In the genomic region with DNA sequence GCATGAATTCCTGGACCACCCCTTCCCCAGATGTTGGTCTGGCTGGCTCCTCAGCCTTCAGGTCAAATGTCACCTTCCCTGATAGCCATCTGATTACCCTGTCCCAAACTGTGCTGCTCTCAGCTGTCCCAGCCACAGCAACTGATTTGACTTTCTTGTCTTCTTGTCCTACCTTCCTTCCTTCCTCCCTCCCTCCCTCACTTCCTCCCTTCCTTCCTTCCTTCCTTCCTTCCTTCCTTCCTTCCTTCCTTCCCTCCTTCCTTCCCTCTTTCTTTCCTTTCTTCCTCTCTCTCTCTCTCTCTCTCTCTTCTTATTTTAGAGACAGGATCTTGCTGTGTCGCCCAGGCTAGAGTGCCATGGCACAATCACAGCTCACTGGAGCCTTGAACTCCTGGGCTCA, we compare ENCODE assay signal across 24 cellular contexts.
"Had no signal": no experiment of that assay in that cellular context is flagged by ENCODE, and none has a peak within 500 bp of the region (broad histone marks: within the 10 kb centered on the region; RNA-seq: fewer than 3 reads in every experiment).

No MANE protein-coding gene starts in this region.

- H2AFZ ChIP-seq: hepatocyte had no signal

- H3K36me3 ChIP-seq: colonic mucosa, esophagus squamous epithelium, gastroesophageal sphincter, heart left ventricle, left lung, lower lobe of right lung had no signal

- H3K27me3 ChIP-seq: colonic mucosa, foreskin keratinocyte, gastroesophageal sphincter, heart left ventricle, hepatocyte, left lung had no signal

- ATAC-seq: effector memory CD8-positive, alpha-beta T cell; esophagus mucosa; foreskin keratinocyte; gastroesophageal sphincter; heart left ventricle; left cardiac atrium; left lung; left ventricle myocardium superior; lower lobe of right lung had no signal

- H3K4me1 ChIP-seq: colonic mucosa, esophagus squamous epithelium, foreskin keratinocyte, left lung, lower lobe of right lung had no signal

- H3K27ac ChIP-seq: colonic mucosa, epithelial cell of prostate, foreskin keratinocyte, hepatocyte, left lung, lower lobe of right lung had no signal

- H3K9me3 ChIP-seq: colonic mucosa, left lung, lower lobe of right lung had no signal

- FAIRE-seq: endometrium, frontal cortex had no signal

- DNase-seq: colonic mucosa; cortex of kidney; effector CD8-positive, alpha-beta T cell; effector memory CD8-positive, alpha-beta T cell; endodermal cell; erythroblast; esophagus squamous epithelium; foreskin keratinocyte; heart left ventricle; hypothalamus; immature natural killer cell; islet precursor cell; left cardiac atrium; left lung; left ventricle myocardium superior; lower lobe of right lung; mesendoderm; midbrain had no signal

- H3K4me3 ChIP-seq: colonic mucosa, esophagus squamous epithelium, gastroesophageal sphincter, heart left ventricle, hepatocyte, left lung, lower lobe of right lung had no signal

- H3K4me2 ChIP-seq: hepatocyte had no signal
